Comparison of ENCODE assay signal across 10 cellular contexts in the genomic region with DNA sequence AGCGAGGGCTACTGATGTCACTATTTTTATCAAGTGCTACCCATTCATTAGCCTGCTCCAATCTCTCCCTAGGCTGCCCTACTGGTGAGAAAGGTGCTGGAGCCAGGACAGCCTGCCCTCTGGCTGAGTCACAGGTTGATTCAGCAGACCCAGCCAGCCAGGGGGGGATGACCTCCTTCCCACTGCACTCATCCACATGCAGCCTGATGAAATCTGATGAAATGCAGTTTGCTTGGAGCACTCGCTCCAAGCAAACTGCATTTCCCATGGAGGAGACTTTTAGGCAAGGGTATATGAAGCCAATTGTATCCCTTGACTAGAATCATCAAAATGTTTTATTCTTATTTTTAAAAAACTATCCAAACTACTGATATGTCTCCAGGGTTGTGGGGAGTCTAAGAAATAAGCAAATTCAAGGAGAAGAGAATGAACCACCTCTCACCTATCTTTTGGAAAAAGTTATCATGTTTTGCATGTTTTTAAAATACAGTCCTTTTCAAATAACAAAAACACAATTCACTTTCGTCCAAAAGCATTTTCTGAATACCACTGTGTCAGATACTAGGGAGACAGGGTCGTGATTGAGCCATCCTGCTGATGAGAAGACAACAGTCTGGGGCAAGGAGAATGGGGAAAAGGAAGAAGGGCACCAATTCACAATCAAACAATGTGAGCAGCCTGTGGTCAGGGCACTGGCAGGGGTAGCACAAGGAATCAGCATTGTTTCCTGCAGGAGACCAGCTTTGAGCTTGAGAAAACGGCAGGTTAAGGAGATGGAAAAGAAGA.
DNase-seq lines count a peak whose midpoint lies in the region; ATAC-seq and TF ChIP-seq lines count a peak whose summit lies in the region.
"Had no signal": no experiment of that assay in that cellular context is flagged by ENCODE, and none has a peak within 500 bp of the region (broad histone marks: within the 10 kb centered on the region; RNA-seq: fewer than 3 reads in every experiment).

No MANE protein-coding gene starts in this region.

- H3K27ac ChIP-seq in left lung, result no peak overlapping the region

- peaks cover 0 to 11% of the 10 kb centered on the region in 2 donors for H3K4me1 ChIP-seq in left lung

- CTCF ChIA-PET in AG04449 (lab: Yijun Ruan, JAX), result interaction anchor here (0.8 to 2.4 kb wide), 2 partner anchors 248 to 455 kb away, joined by 3 to 7 read pairs; no protein-coding TSS in a partner anchor

- H3K4me3 Mint-ChIP-seq in chondrocyte (ENCODE audit: unreplicated experiment), result no peak overlapping the region
- no peak overlapping the region for H3K4me3 Mint-ChIP-seq in activated T-helper 17 cell treated with anti-CD3 and anti-CD28 coated beads, Interleukin-2, amount 50 U/mL, for 72 hours

- H3K27ac Mint-ChIP-seq in chondrocyte (ENCODE audit: unreplicated experiment), result no peak overlapping the region
- no peak overlapping the region for H3K27ac Mint-ChIP-seq in activated T-helper 17 cell treated with anti-CD3 and anti-CD28 coated beads, Interleukin-2, amount 50 U/mL, for 72 hours

- no peaks in the 10 kb centered on the region for H3K27me3 ChIP-seq in left lung

- H3K36me3 Mint-ChIP-seq in chondrocyte (ENCODE audit: low read depth), result peaks cover 3% of the 10 kb centered on the region
- no peaks in the 10 kb centered on the region for H3K36me3 Mint-ChIP-seq in activated T-helper 17 cell treated with anti-CD3 and anti-CD28 coated beads, Interleukin-2, amount 50 U/mL, for 72 hours (ENCODE audit: low read depth)

- H3K9me3 ChIP-seq in left lung, result no peaks in the 10 kb centered on the region

- no peak overlapping the region for H3K4me3 ChIP-seq in AG04449 (ENCODE audit: low read depth, low read length)
- no peak overlapping the region for H3K4me3 ChIP-seq in left lung

- TF ChIP-seq CTCF in AG04449 (IDR thresholded peaks at IDR 0.05; ENCODE audit: insufficient read depth, low read length, missing control alignments) (peak; percentile 43), chondrocyte (IDR thresholded peaks at IDR 0.05) (peak; percentile 57), left lung (IDR thresholded peaks at IDR 0.05) (no peak)

- H3K4me1 Mint-ChIP-seq in chondrocyte (ENCODE audit: low read depth), result peaks cover 59% of the 10 kb centered on the region
- H3K4me1 Mint-ChIP-seq in activated T-helper 17 cell treated with anti-CD3 and anti-CD28 coated beads, Interleukin-2, amount 50 U/mL, for 72 hours, result no peaks in the 10 kb centered on the region

- ATAC-seq in left lung (peak; percentile 82), GM21619 (IDR thresholded peaks at IDR 0.05; ENCODE audit: unreplicated experiment) (no peak)
- ATAC-seq in activated T-helper 17 cell treated with anti-CD3 and anti-CD28 coated beads, Interleukin-2, amount 50 U/mL, for 72 hours (replicated peaks), result no peak

- no peaks in the 10 kb centered on the region for H3K9me3 Mint-ChIP-seq in chondrocyte (ENCODE audit: low read depth)
- no peaks in the 10 kb centered on the region for H3K9me3 Mint-ChIP-seq in activated T-helper 17 cell treated with anti-CD3 and anti-CD28 coated beads, Interleukin-2, amount 50 U/mL, for 72 hours

- H3K27me3 Mint-ChIP-seq in chondrocyte (ENCODE audit: low read depth), result no peaks in the 10 kb centered on the region
- H3K27me3 Mint-ChIP-seq in activated T-helper 17 cell treated with anti-CD3 and anti-CD28 coated beads, Interleukin-2, amount 50 U/mL, for 72 hours, result no peaks in the 10 kb centered on the region

- intact Hi-C loops in left lung (cut with DNase I), result no loop called here

- POLR2A ChIA-PET in AG04449 (lab: Yijun Ruan, JAX), result interaction anchor here (0.6 kb wide), 1 partner anchor 35 kb away, joined by 5 read pairs; no protein-coding TSS in a partner anchor

- DNase-seq in AG04449 (ENCODE audit: low read depth, low spot score), result peak; percentile 96
- DNase-seq in HuH-7.5 (ENCODE audit: low spot score), result peak; percentile 61
- no peak for DNase-seq in chondrocyte (ENCODE audit: low spot score)
- peak; percentile 42 to 62 for DNase-seq in left lung
- DNase-seq in DMS153 treated with DMSO at 0.1 percent for 48 hours (lab: John Stamatoyannopoulos, UW; ENCODE audit: unreplicated experiment), result no peak
- no peak for DNase-seq in NCI-H1092 (lab: John Stamatoyannopoulos, UW)
- DNase-seq: DMS79 treated with DMSO at 0.1 percent for 48 hours, NCI-H524 had no signal

- H3K36me3 ChIP-seq in left lung, result no peaks in the 10 kb centered on the region

Comparison
In these comparisons a context has a peak if more than half of its experiments do, and no peak if none do; other contexts are left out.
1. DNase-seq: peak in AG04449 (single experiment), HuH-7.5 (single experiment) and left lung (2 of 2); none in chondrocyte (single experiment), DMS153 treated with DMSO at 0.1 percent for 48 hours (single experiment) and NCI-H1092 (single experiment).
2. CTCF ChIP-seq: peak in AG04449 (single experiment) and chondrocyte (single experiment); none in left lung (0 of 2).